ENCODE assay signal across 22 cellular contexts in genomic region chr4:140223056-140223810, GRCh38.
A peak's percentile ranks its signal among the peaks of the same experiment; 100 is the strongest.
DNase-seq lines count a peak whose midpoint lies in the region; ATAC-seq, FAIRE-seq and TF ChIP-seq lines count a peak whose summit lies in the region.
"Had no signal": no experiment of that assay in that cellular context is flagged by ENCODE, and none has a peak within 500 bp of the region (broad histone marks: within the 10 kb centered on the region; RNA-seq: fewer than 3 reads in every experiment).

No MANE protein-coding gene starts in this region.

- H3K4me3 ChIP-seq in fibroblast of mammary gland (ENCODE audit: control insufficient read depth, low read depth, low read length) (no peak overlapping the region), kidney (ENCODE audit: low read length in 2 of 2) (no peak overlapping the region)
- H3K4me3 ChIP-seq: colonic mucosa, gastrocnemius medialis, pancreas had no signal

- no peak for ATAC-seq in WTC11
- no peak for ATAC-seq in HG03442 (IDR thresholded peaks at IDR 0.05; ENCODE audit: unreplicated experiment)
- no peak for ATAC-seq in GM18861 (IDR thresholded peaks at IDR 0.05; ENCODE audit: unreplicated experiment)
- ATAC-seq: CD8-positive, alpha-beta T cell; gastrocnemius medialis; natural killer cell treated with Interleukin-12 subunit alpha and Interleukin-12 subunit beta and Interleukin-15 and Interleukin-18, amount 100 ng/mL, for 72 hours; pancreas; Right ventricle myocardium inferior; stimulated activated naive B cell treated with anti-CD40 and anti-IgM and Interleukin-4, amounts not matched to agents 10 μg/mL and 1 μg/mL and 100 μg/mL, for 72 hours had no signal

- no peaks in the 10 kb centered on the region for H3K36me3 ChIP-seq in kidney (ENCODE audit: control insufficient read depth in 1 of 2, insufficient read depth in 2 of 2, low read length in 2 of 2)
- H3K36me3 ChIP-seq: colonic mucosa, gastrocnemius medialis, pancreas had no signal

- TF ChIP-seq CTCF in HFFc6 (IDR thresholded peaks at IDR 0.05) (no peak), WTC11 (IDR thresholded peaks at IDR 0.05) (no peak), fibroblast of mammary gland (conservative IDR thresholded peaks at IDR 0.05; ENCODE audit: control insufficient read depth, insufficient read depth, low read depth, low read length) (no peak), kidney (IDR thresholded peaks at IDR 0.05; ENCODE audit: borderline replicate concordance, extremely low read depth, insufficient read depth) (no peak)

- H3K4me1 Mint-ChIP-seq in HFFc6 (ENCODE audit: low read depth) (peaks cover 17% of the 10 kb centered on the region), WTC11 (peaks cover 18% of the 10 kb centered on the region)

- POLR2A ChIA-PET in WTC11 (lab: Charles Lee) = no interaction called here

- intact Hi-C loops in kidney (cut with DNase I) = no loop called here

- H3K27ac Mint-ChIP-seq in HFFc6 (no peak overlapping the region), WTC11 (no peak overlapping the region)
- H3K27ac Mint-ChIP-seq: CD8-positive, alpha-beta T cell; H9; natural killer cell treated with Interleukin-12 subunit alpha and Interleukin-12 subunit beta and Interleukin-15 and Interleukin-18, amount 100 ng/mL, for 72 hours; stimulated activated naive B cell treated with anti-CD40 and anti-IgM and Interleukin-4, amounts not matched to agents 10 μg/mL and 1 μg/mL and 100 μg/mL, for 72 hours had no signal

- no peak for FAIRE-seq in kidney (lab: Jason Lieb, UNC)
- FAIRE-seq: GM12891, GM19239, pancreas had no signal

- H3K4me3 Mint-ChIP-seq in HFFc6 (no peak overlapping the region), WTC11 (no peak overlapping the region)
- H3K4me3 Mint-ChIP-seq: CD8-positive, alpha-beta T cell; H9; natural killer cell treated with Interleukin-12 subunit alpha and Interleukin-12 subunit beta and Interleukin-15 and Interleukin-18, amount 100 ng/mL, for 72 hours; stimulated activated naive B cell treated with anti-CD40 and anti-IgM and Interleukin-4, amounts not matched to agents 10 μg/mL and 1 μg/mL and 100 μg/mL, for 72 hours had no signal

- no peaks in the 10 kb centered on the region for H3K4me1 ChIP-seq in kidney (ENCODE audit: control insufficient read depth in 1 of 2, insufficient read depth in 1 of 2, low read depth in 1 of 2, low read length in 2 of 2)
- H3K4me1 ChIP-seq: colonic mucosa, gastrocnemius medialis, pancreas had no signal

- no peaks in the 10 kb centered on the region for H3K9me3 Mint-ChIP-seq in HFFc6
- H3K9me3 Mint-ChIP-seq in WTC11 = no peaks in the 10 kb centered on the region
- H3K9me3 Mint-ChIP-seq: CD8-positive, alpha-beta T cell; H9; natural killer cell treated with Interleukin-12 subunit alpha and Interleukin-12 subunit beta and Interleukin-15 and Interleukin-18, amount 100 ng/mL, for 72 hours; stimulated activated naive B cell treated with anti-CD40 and anti-IgM and Interleukin-4, amounts not matched to agents 10 μg/mL and 1 μg/mL and 100 μg/mL, for 72 hours had no signal

- H3K36me3 Mint-ChIP-seq in HFFc6 (ENCODE audit: low read depth) (no peaks in the 10 kb centered on the region), WTC11 (no peaks in the 10 kb centered on the region)
- H3K36me3 Mint-ChIP-seq: CD8-positive, alpha-beta T cell; natural killer cell treated with Interleukin-12 subunit alpha and Interleukin-12 subunit beta and Interleukin-15 and Interleukin-18, amount 100 ng/mL, for 72 hours; stimulated activated naive B cell treated with anti-CD40 and anti-IgM and Interleukin-4, amounts not matched to agents 10 μg/mL and 1 μg/mL and 100 μg/mL, for 72 hours had no signal

- DNase-seq in HFFc6 (peak; percentile 55), WTC11 (ENCODE audit: low spot score) (no peak), fibroblast of mammary gland (ENCODE audit: low read depth) (peak; percentile 55), pulmonary artery endothelial cell (ENCODE audit: low read depth, low spot score) (peak; percentile 66), kidney (no peak)
- DNase-seq: activated CD4-positive, alpha-beta T cell treated with anti-CD3 and anti-CD28 coated beads for 1 hour; activated naive CD4-positive, alpha-beta T cell treated with anti-CD3 and anti-CD28 coated beads, Interleukin-2, amount 50 U/mL, for 16 hours; CD8-positive, alpha-beta T cell; colonic mucosa; DMS153; gastrocnemius medialis; H9; NCI-H1417; NCI-H526 treated with DMSO at 0.1 percent for 48 hours; pancreas; stimulated activated naive B cell treated with anti-CD40 and anti-IgM and Interleukin-4, amounts not matched to agents 10 μg/mL and 1 μg/mL and 100 μg/mL, for 72 hours had no signal

- H3K27me3 Mint-ChIP-seq in HFFc6 (ENCODE audit: insufficient read depth) = no peaks in the 10 kb centered on the region; the same call in 1 of the 2 replicates
- no peaks in the 10 kb centered on the region for H3K27me3 Mint-ChIP-seq in WTC11 (ENCODE audit: low read depth)
- H3K27me3 Mint-ChIP-seq: stimulated activated naive B cell treated with anti-CD40 and anti-IgM and Interleukin-4, amounts not matched to agents 10 μg/mL and 1 μg/mL and 100 μg/mL, for 72 hours had no signal

- H3K9ac ChIP-seq in kidney (ENCODE audit: low read length in 2 of 2) = no peak overlapping the region

- no peaks in the 10 kb centered on the region for H3K9me3 ChIP-seq in kidney (ENCODE audit: control insufficient read depth in 1 of 2, low read length in 2 of 2)
- H3K9me3 ChIP-seq: colonic mucosa, gastrocnemius medialis, pancreas had no signal

- H3K27ac ChIP-seq in kidney (ENCODE audit: low read depth in 2 of 2, low read length in 2 of 2) = no peak overlapping the region
- H3K27ac ChIP-seq: colonic mucosa, gastrocnemius medialis, pancreas had no signal

- CTCF ChIA-PET in WTC11 (lab: Charles Lee) = no interaction called here

TF ChIP-seq in WTC11, 78 proteins besides CTCF, POLR2A, EP300 and RAD21:
- TF ChIP-seq ZNF121 (CRISPR knock-in tag; IDR thresholded peaks at IDR 0.05) = 0 out of 2 replicates have a peak, but pooled peaks have one; percentile 70
- no peak for TF ChIP-seq RORB (CRISPR knock-in tag; IDR thresholded peaks at IDR 0.05)

Comparison
In these comparisons a context has a peak if more than half of its experiments do, and no peak if none do; other contexts are left out.
1. DNase-seq: peak in HFFc6 (single experiment), fibroblast of mammary gland (single experiment) and pulmonary artery endothelial cell (single experiment); none in WTC11 (single experiment) and kidney (single experiment).